ENCODE assay signal across 9 cellular contexts in genomic region chr4:80335226-80335553, GRCh38. TPM values are rescaled to one million over a fixed set of nuclear protein-coding genes. Genes with fewer than 3 reads are reported as not detected.
DNase-seq lines count a peak whose midpoint lies in the region; ATAC-seq, FAIRE-seq and TF ChIP-seq lines count a peak whose summit lies in the region.
"Had no signal": no experiment of that assay in that cellular context is flagged by ENCODE, and none has a peak within 500 bp of the region (broad histone marks: within the 10 kb centered on the region; RNA-seq: fewer than 3 reads in every experiment).

No MANE protein-coding gene starts in this region.

- intact Hi-C loops in natural killer cell (cut with micrococcal nuclease) = no loop called here

- H3K27me3 Mint-ChIP-seq in natural killer cell (ENCODE audit: low read depth in 2 of 2) = peaks cover 10 to 13% of the 10 kb centered on the region in 2 donors

- no peaks in the 10 kb centered on the region for H3K9me3 ChIP-seq in duodenal mucosa (ENCODE audit: control insufficient read depth in 1 of 2, low read length in 2 of 2)

- peaks cover 0 to 18% of the 10 kb centered on the region in 2 donors for H3K27me3 ChIP-seq in duodenal mucosa (ENCODE audit: control insufficient read depth in 1 of 2, insufficient read depth in 2 of 2, low read length in 2 of 2)

- H3K4me1 ChIP-seq in duodenal mucosa (ENCODE audit: control insufficient read depth in 1 of 2, insufficient read depth in 2 of 2, low read length in 2 of 2) = peaks cover 0 to 6% of the 10 kb centered on the region in 2 donors

- in situ Hi-C loops in ACHN (cut with HindIII; ENCODE audit: low pct_ligation_motif_present, low pct_unique_long_range_greater_than_20kb, low sequenced_read_pairs) = no loop called here

- H3K36me3 Mint-ChIP-seq in natural killer cell = no peaks in the 10 kb centered on the region

- FAIRE-seq in urothelium cell line (lab: Jason Lieb, UNC) = no peak

- TF ChIP-seq CTCF in AG09309 (IDR thresholded peaks at IDR 0.05; ENCODE audit: control insufficient read depth, insufficient read depth, low read depth, low read length, missing control alignments) = no peak
- TF ChIP-seq CTCF in LNCaP clone FGC (IDR thresholded peaks at IDR 0.05; ENCODE audit: control insufficient read depth, extremely low read depth, insufficient read depth) = no peak
- no peak for TF ChIP-seq CTCF in natural killer cell (IDR thresholded peaks at IDR 0.05)

- no peak for ATAC-seq in natural killer cell
- no peak for ATAC-seq in GM21737 (IDR thresholded peaks at IDR 0.05; ENCODE audit: unreplicated experiment)

- peak overlapping the region; percentile 79 for H3K4me3 Mint-ChIP-seq in natural killer cell

- peaks cover 10 to 12% of the 10 kb centered on the region in 2 donors for H3K4me1 Mint-ChIP-seq in natural killer cell

- no peaks in the 10 kb centered on the region for H3K36me3 ChIP-seq in duodenal mucosa (ENCODE audit: control insufficient read depth in 1 of 2, insufficient read depth in 2 of 2, low read length in 2 of 2)

- DNase-seq in AG09309 (ENCODE audit: low read depth) (no peak), LNCaP clone FGC (ENCODE audit: low read depth) (no peak), natural killer cell (no peak), ACHN (no peak), urothelium cell line (ENCODE audit: low spot score) (no peak)
- DNase-seq in stimulated activated CD4-positive, alpha-beta T cell treated with anti-CD3 and anti-CD28 coated beads, Interleukin-4, amount 100 ng/mL, for 1 hour = no peak
- DNase-seq: SIG-M5 had no signal

- peaks cover 0 to 2% of the 10 kb centered on the region in 2 donors for H3K9me3 Mint-ChIP-seq in natural killer cell

- no peak overlapping the region for H3K9ac ChIP-seq in duodenal mucosa (ENCODE audit: low read depth in 1 of 2, low read length in 2 of 2)

- no peak overlapping the region for H3K27ac ChIP-seq in duodenal mucosa (ENCODE audit: low read depth, low read length)

- peak overlapping the region; percentile 79 for H3K4me3 ChIP-seq in AG09309 (ENCODE audit: control insufficient read depth, low read depth, low read length)
- H3K4me3 ChIP-seq in LNCaP clone FGC (ENCODE audit: low read depth, low read length) = peak overlapping the region; percentile 42
- peak overlapping the region; percentile 87 for H3K4me3 ChIP-seq in duodenal mucosa (ENCODE audit: low read depth in 1 of 2, low read length in 2 of 2)

- H3K27ac Mint-ChIP-seq in natural killer cell = no peak overlapping the region

RNA-seq across cellular contexts. Expression of gene CFAP299, which starts 0.3 kb away (rescaled TPM):
- not detected for total RNA-seq in natural killer cell
